Comparison of ENCODE assay signal across 17 cellular contexts in the genomic region with DNA sequence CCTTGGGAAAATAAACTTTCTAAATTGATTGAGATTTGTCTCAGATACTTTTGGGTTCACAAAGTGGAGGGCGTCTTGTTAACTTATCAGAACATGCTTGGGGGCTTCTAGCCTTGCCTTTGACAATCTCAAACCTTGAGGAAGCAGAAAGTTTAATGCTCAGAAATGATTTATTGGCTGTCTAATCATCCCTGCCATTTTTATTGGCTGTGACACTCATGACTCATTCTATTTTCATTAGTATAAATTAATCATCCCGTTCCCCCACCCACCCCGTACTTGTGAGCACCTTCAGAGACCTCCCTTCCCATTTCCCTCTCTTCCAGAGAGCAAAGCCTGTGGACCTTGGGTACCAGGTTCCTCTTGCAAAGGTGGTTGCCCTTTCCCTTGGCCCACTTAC.
DNase-seq lines count a peak whose midpoint lies in the region; ATAC-seq and TF ChIP-seq lines count a peak whose summit lies in the region.
"Had no signal": no experiment of that assay in that cellular context is flagged by ENCODE, and none has a peak within 500 bp of the region (broad histone marks: within the 10 kb centered on the region; RNA-seq: fewer than 3 reads in every experiment).

No MANE protein-coding gene starts in this region.

- peaks cover 13% of the 10 kb centered on the region for H3K9me3 Mint-ChIP-seq in mesothelial cell of epicardium
- H3K9me3 Mint-ChIP-seq in neural progenitor cell = peaks cover 3% of the 10 kb centered on the region

- H3K36me3 Mint-ChIP-seq in mesothelial cell of epicardium = peaks cover 18% of the 10 kb centered on the region
- peaks cover 1% of the 10 kb centered on the region for H3K36me3 Mint-ChIP-seq in neural progenitor cell

- H3K27ac ChIP-seq in neural progenitor cell = no peak overlapping the region
- H3K27ac ChIP-seq: BLaER1 had no signal

- H3K4me3 Mint-ChIP-seq in mesothelial cell of epicardium (no peak overlapping the region), neural progenitor cell (no peak overlapping the region)
- H3K4me3 Mint-ChIP-seq: CD4-positive, CD25-positive, alpha-beta regulatory T cell; T-helper 1 cell treated with Interleukin-12 subunit alpha and Interleukin-12 subunit beta and Interleukin-4 antibody, amounts not matched to agents 30 μg/mL and 1 μg/mL, for 36 hours had no signal

- no peak overlapping the region for H3K4me2 ChIP-seq in neural progenitor cell
- H3K4me2 ChIP-seq: BLaER1 had no signal

- H3K36me3 ChIP-seq in neural progenitor cell = no peaks in the 10 kb centered on the region
- H3K36me3 ChIP-seq: BLaER1 had no signal

- H3F3A ChIP-seq in neural progenitor cell (ENCODE audit: low read depth) = no peaks in the 10 kb centered on the region

- TF ChIP-seq CTCF in mesothelial cell of epicardium (IDR thresholded peaks at IDR 0.05; ENCODE audit: unreplicated experiment) (no peak), neural progenitor cell (IDR thresholded peaks at IDR 0.05) (no peak)

- H3K4me3 ChIP-seq in neural progenitor cell = no peak overlapping the region
- H3K4me3 ChIP-seq: BLaER1 had no signal

- peak; percentile 52 for DNase-seq in EH (ENCODE audit: low read depth)
- DNase-seq in mesothelial cell of epicardium (ENCODE audit: low spot score in 2 of 2, unreplicated experiment in 2 of 2) = no peak
- no peak for DNase-seq in MV-4-11 (lab: John Stamatoyannopoulos, UW)
- no peak for DNase-seq in GM03348 (ENCODE audit: low spot score)
- DNase-seq in NCI-H510A treated with DMSO at 0.1 percent for 48 hours (lab: John Stamatoyannopoulos, UW) = no peak
- no peak for DNase-seq in neural progenitor cell (ENCODE audit: low spot score)
- DNase-seq: CD4-positive, CD25-positive, alpha-beta regulatory T cell; DMS53; GF-D8; NCI-H2029; Right ventricle myocardium superior; RPMI8226; SW 1271 had no signal

- H3K27me3 Mint-ChIP-seq in mesothelial cell of epicardium (ENCODE audit: low read depth) (no peaks in the 10 kb centered on the region), neural progenitor cell (ENCODE audit: insufficient read depth, low read depth) (peaks cover 3% of the 10 kb centered on the region)
- H3K27me3 Mint-ChIP-seq: CD4-positive, CD25-positive, alpha-beta regulatory T cell had no signal

- H3K4me1 Mint-ChIP-seq in mesothelial cell of epicardium (peaks cover 23% of the 10 kb centered on the region), neural progenitor cell (no peaks in the 10 kb centered on the region)
- H3K4me1 Mint-ChIP-seq: CD4-positive, CD25-positive, alpha-beta regulatory T cell had no signal

- H3K79me2 ChIP-seq in neural progenitor cell (ENCODE audit: low read depth) = no peaks in the 10 kb centered on the region

- peak overlapping the region; percentile 69 for H3K27ac Mint-ChIP-seq in mesothelial cell of epicardium
- no peak overlapping the region for H3K27ac Mint-ChIP-seq in neural progenitor cell
- H3K27ac Mint-ChIP-seq: CD4-positive, CD25-positive, alpha-beta regulatory T cell; T-helper 1 cell treated with Interleukin-12 subunit alpha and Interleukin-12 subunit beta and Interleukin-4 antibody, amounts not matched to agents 30 μg/mL and 1 μg/mL, for 36 hours had no signal

- H3K4me1 ChIP-seq in neural progenitor cell = peaks cover 5% of the 10 kb centered on the region
- H3K4me1 ChIP-seq: BLaER1 had no signal

- no peak overlapping the region for H3K9ac ChIP-seq in neural progenitor cell
- H3K9ac ChIP-seq: BLaER1 had no signal

- H2AFZ ChIP-seq in neural progenitor cell (replicated peaks) = no peak overlapping the region

- ATAC-seq in GM19372 (IDR thresholded peaks at IDR 0.05; ENCODE audit: low read depth, unreplicated experiment) (peak; percentile 5), HG02981 (IDR thresholded peaks at IDR 0.05; ENCODE audit: unreplicated experiment) (peak; percentile 23)

- no peaks in the 10 kb centered on the region for H3K9me3 ChIP-seq in neural progenitor cell (ENCODE audit: low read depth)
- H3K9me3 ChIP-seq: BLaER1 had no signal

- H3K27me3 ChIP-seq in neural progenitor cell = no peaks in the 10 kb centered on the region
- H3K27me3 ChIP-seq: BLaER1 had no signal

- H4K20me1 ChIP-seq in neural progenitor cell (ENCODE audit: low read depth) = no peaks in the 10 kb centered on the region
- H4K20me1 ChIP-seq: BLaER1 had no signal
